9 cellular contexts compared by ENCODE assay signal in the genomic region with DNA sequence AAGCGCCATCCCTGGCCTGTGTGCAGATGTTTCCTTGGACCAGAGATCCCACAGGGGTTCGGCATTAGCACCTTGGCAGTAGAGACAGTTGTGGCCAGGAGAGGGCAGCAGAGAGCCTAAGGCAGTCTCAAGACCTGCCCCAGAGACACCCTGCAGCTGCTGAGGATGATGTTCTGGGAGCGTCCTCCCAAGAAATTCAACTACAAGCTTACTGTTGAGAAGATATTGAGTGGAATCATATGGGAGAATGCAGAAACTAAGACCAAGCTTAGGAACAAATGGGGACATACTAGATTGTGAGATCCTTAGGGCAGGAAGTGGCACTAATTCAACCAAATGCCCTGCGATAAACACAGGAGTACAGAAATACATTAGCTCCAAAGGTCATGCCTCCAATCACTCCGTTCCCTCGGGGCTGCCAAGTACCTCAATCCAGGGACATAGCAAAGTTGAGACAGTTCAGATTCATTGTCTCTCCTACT. TPM values are rescaled to one million over a fixed set of nuclear protein-coding genes. Genes with fewer than 3 reads are reported as not detected.
A peak's percentile ranks its signal among the peaks of the same experiment; 100 is the strongest.
DNase-seq lines count a peak whose midpoint lies in the region; ATAC-seq and TF ChIP-seq lines count a peak whose summit lies in the region.
"Had no signal": no experiment of that assay in that cellular context is flagged by ENCODE, and none has a peak within 500 bp of the region (broad histone marks: within the 10 kb centered on the region; RNA-seq: fewer than 3 reads in every experiment).

No MANE protein-coding gene starts in this region.

- peaks cover 0 to 2% of the 10 kb centered on the region in 2 donors for H3K36me3 Mint-ChIP-seq in CD14-positive monocyte
- peaks cover 4% of the 10 kb centered on the region for H3K36me3 Mint-ChIP-seq in activated CD8-positive, alpha-beta T cell treated with anti-CD3 and anti-CD28 coated beads for 36 hours (ENCODE audit: low read depth)

- peak overlapping the region in 1 of 7 donors; percentile 17 for H3K27ac Mint-ChIP-seq in CD14-positive monocyte
- peak overlapping the region; percentile 80 for H3K27ac Mint-ChIP-seq in activated CD8-positive, alpha-beta T cell treated with anti-CD3 and anti-CD28 coated beads for 36 hours
- H3K27ac Mint-ChIP-seq: dendritic cell treated with granulocyte-macrophage colony-stimulating factor and Interleukin-4, amounts not matched to agents 40 ng/mL and 50 ng/mL, for 4 days had no signal

- H3K79me1 ChIP-seq in mesenchymal stem cell (replicated peaks; ENCODE audit: low read length, poor library complexity, severe bottlenecking) = no peaks in the 10 kb centered on the region

- no peak overlapping the region for H3K4me3 Mint-ChIP-seq in CD14-positive monocyte
- peak overlapping the region; percentile 45 for H3K4me3 Mint-ChIP-seq in activated CD8-positive, alpha-beta T cell treated with anti-CD3 and anti-CD28 coated beads for 36 hours
- H3K4me3 Mint-ChIP-seq: dendritic cell treated with granulocyte-macrophage colony-stimulating factor and Interleukin-4, amounts not matched to agents 40 ng/mL and 50 ng/mL, for 4 days had no signal

- no peak overlapping the region for H3K14ac ChIP-seq in mesenchymal stem cell (ENCODE audit: low read length in 2 of 2)

- H3K4me1 ChIP-seq in mesenchymal stem cell (ENCODE audit: control insufficient read depth, insufficient read depth, low read depth, low read length) = peaks cover 7% of the 10 kb centered on the region

- no peak overlapping the region for H2BK5ac ChIP-seq in mesenchymal stem cell (ENCODE audit: low read depth, low read length, poor library complexity, severe bottlenecking)

- peak overlapping the region; percentile 16 for H3K9ac ChIP-seq in mesenchymal stem cell (ENCODE audit: low read length)

- peak; percentile 96 for ATAC-seq in GM19328 (IDR thresholded peaks at IDR 0.05; ENCODE audit: unreplicated experiment)
- ATAC-seq in HG03432 (IDR thresholded peaks at IDR 0.05; ENCODE audit: unreplicated experiment) = peak; percentile 99
- ATAC-seq in activated CD8-positive, alpha-beta T cell treated with anti-CD3 and anti-CD28 coated beads for 36 hours = peak; percentile 93

- TF ChIP-seq CTCF in CD14-positive monocyte (IDR thresholded peaks at IDR 0.05) = peak; percentile 95
- TF ChIP-seq CTCF in activated CD8-positive, alpha-beta T cell treated with anti-CD3 and anti-CD28 coated beads for 36 hours (IDR thresholded peaks at IDR 0.05) = peak; percentile 93

- H3K4me1 Mint-ChIP-seq in CD14-positive monocyte = peaks cover 4% of the 10 kb centered on the region
- H3K4me1 Mint-ChIP-seq in activated CD8-positive, alpha-beta T cell treated with anti-CD3 and anti-CD28 coated beads for 36 hours (ENCODE audit: low read depth) = peaks cover 57% of the 10 kb centered on the region

- no peaks in the 10 kb centered on the region for H3K9me3 Mint-ChIP-seq in CD14-positive monocyte
- no peaks in the 10 kb centered on the region for H3K9me3 Mint-ChIP-seq in activated CD8-positive, alpha-beta T cell treated with anti-CD3 and anti-CD28 coated beads for 36 hours
- H3K9me3 Mint-ChIP-seq: dendritic cell treated with granulocyte-macrophage colony-stimulating factor and Interleukin-4, amounts not matched to agents 40 ng/mL and 50 ng/mL, for 4 days had no signal

- peak overlapping the region in 1 of 2 experiments; percentile 24 for H3K18ac ChIP-seq in mesenchymal stem cell (ENCODE audit: low read depth in 1 of 2, low read length in 2 of 2)

- no peak overlapping the region for H3K23ac ChIP-seq in mesenchymal stem cell (ENCODE audit: low read length in 2 of 2)

- POLR2A ChIA-PET in activated CD8-positive, alpha-beta T cell treated with anti-CD3 and anti-CD28 coated beads for 36 hours (lab: Charles Lee) = interaction anchor here (0.7 to 5.2 kb wide), 19 partner anchors 8 to 167 kb away, joined by 3 to 42 read pairs (median 5); partner anchors contain the start of gene CYTIP

- 48% methylated on average over 6 of the region's 6 CpGs for WGBS in mesenchymal stem cell

- no peak overlapping the region for H4K91ac ChIP-seq in mesenchymal stem cell (ENCODE audit: low read length)

- H3K27me3 Mint-ChIP-seq in CD14-positive monocyte (ENCODE audit: low read depth in 3 of 3) = peaks cover 2 to 3% (median 2%) of the 10 kb centered on the region in 3 donors
- H3K27me3 Mint-ChIP-seq in activated CD8-positive, alpha-beta T cell treated with anti-CD3 and anti-CD28 coated beads for 36 hours = no peaks in the 10 kb centered on the region
- H3K27me3 Mint-ChIP-seq: dendritic cell treated with granulocyte-macrophage colony-stimulating factor and Interleukin-4, amounts not matched to agents 40 ng/mL and 50 ng/mL, for 4 days had no signal

- H3K4ac ChIP-seq in mesenchymal stem cell (ENCODE audit: low read depth in 1 of 2, low read length in 2 of 2) = no peak overlapping the region

- peak overlapping the region; percentile 6 for H3K4me2 ChIP-seq in mesenchymal stem cell (ENCODE audit: low read length, poor library complexity, severe bottlenecking)

- H3K4me3 ChIP-seq in mesenchymal stem cell (ENCODE audit: insufficient read depth in 1 of 2, low read depth in 1 of 2, low read length in 2 of 2) = no peak overlapping the region

- H2AK5ac ChIP-seq in mesenchymal stem cell (ENCODE audit: low read length, severe bottlenecking) = no peak overlapping the region

- intact Hi-C loops in CD14-positive monocyte (cut with micrococcal nuclease) = loop anchor here (5.0 to 10.0 kb wide), 3 partner anchors 107 to 270 kb away; no protein-coding TSS in a partner anchor
- intact Hi-C loops in activated CD8-positive, alpha-beta T cell treated with anti-CD3 and anti-CD28 coated beads for 36 hours (cut with micrococcal nuclease) = loop anchor here (5.0 kb wide), 1 partner anchor 85 kb away; no protein-coding TSS in a partner anchor

- no peaks in the 10 kb centered on the region for H3K9me3 ChIP-seq in mesenchymal stem cell (ENCODE audit: control insufficient read depth, low read length)

- H3K36me3 ChIP-seq in mesenchymal stem cell (ENCODE audit: control insufficient read depth in 1 of 2, insufficient read depth in 2 of 2, low read depth in 1 of 2, low read length in 2 of 2) = no peaks in the 10 kb centered on the region

- H2AFZ ChIP-seq in mesenchymal stem cell (ENCODE audit: low read depth, low read length) = no peak overlapping the region

- peak overlapping the region; percentile 27 for H4K8ac ChIP-seq in mesenchymal stem cell (ENCODE audit: low read length)

- H2BK15ac ChIP-seq in mesenchymal stem cell (ENCODE audit: low read depth, poor library complexity, severe bottlenecking) = no peak overlapping the region

- CTCF ChIA-PET in activated CD8-positive, alpha-beta T cell treated with anti-CD3 and anti-CD28 coated beads for 36 hours (lab: Charles Lee) = interaction anchor here (0.6 to 16.6 kb wide), 60 partner anchors 10 to 427 kb away, joined by 3 to 246 read pairs (median 6); partner anchors contain the start of gene CYTIP

- DNase-seq in CD14-positive monocyte (ENCODE audit: low spot score) = peak; percentile 60
- peak; percentile 90 for DNase-seq in NCI-H82 treated with DMSO at 0.1 percent for 48 hours (lab: John Stamatoyannopoulos, UW; ENCODE audit: unreplicated experiment)
- peak; percentile 95 for DNase-seq in activated CD8-positive, alpha-beta T cell treated with anti-CD3 and anti-CD28 coated beads for 36 hours
- peak; percentile 79 for DNase-seq in effector CD8-positive, alpha-beta T cell (lab: John Stamatoyannopoulos, UW)
- DNase-seq in mesenchymal stem cell = peak; percentile 73
- DNase-seq in stimulated activated CD8-positive, alpha-beta memory T cell treated with anti-CD3 and anti-CD28 coated beads, Interleukin-2, amount 100 ng/mL, for 48 hours (ENCODE audit: low read depth in 2 of 2) = peak; percentile 78 to 86

- H2BK12ac ChIP-seq in mesenchymal stem cell (ENCODE audit: low read length in 2 of 2) = no peak overlapping the region

- no peaks in the 10 kb centered on the region for H3K27me3 ChIP-seq in mesenchymal stem cell (ENCODE audit: control insufficient read depth in 1 of 2, insufficient read depth in 1 of 2, low read length in 2 of 2)

- H2BK120ac ChIP-seq in mesenchymal stem cell (ENCODE audit: low read depth, low read length) = no peak overlapping the region

- peak overlapping the region; percentile 30 for H3K27ac ChIP-seq in mesenchymal stem cell (ENCODE audit: low read length, poor library complexity, severe bottlenecking)

RNA-seq across cellular contexts. Expression of gene ERMN, which starts 2.0 kb away (rescaled TPM):
- polyA plus RNA-seq in CD14-positive monocyte = under 1 TPM in 1 of 2 donors, not detected in 1; 0.19 TPM
- total RNA-seq in activated CD8-positive, alpha-beta T cell treated with anti-CD3 and anti-CD28 coated beads for 36 hours = 1 to 10 TPM in 1 of 2 experiments, under 1 TPM in 1; 0.87 to 1.3 TPM
- polyA plus RNA-seq in mesenchymal stem cell (2013, experiment 1 of 2) = not detected
- not detected for polyA plus RNA-seq in mesenchymal stem cell (2013, experiment 2 of 2)
